In the genomic region with DNA sequence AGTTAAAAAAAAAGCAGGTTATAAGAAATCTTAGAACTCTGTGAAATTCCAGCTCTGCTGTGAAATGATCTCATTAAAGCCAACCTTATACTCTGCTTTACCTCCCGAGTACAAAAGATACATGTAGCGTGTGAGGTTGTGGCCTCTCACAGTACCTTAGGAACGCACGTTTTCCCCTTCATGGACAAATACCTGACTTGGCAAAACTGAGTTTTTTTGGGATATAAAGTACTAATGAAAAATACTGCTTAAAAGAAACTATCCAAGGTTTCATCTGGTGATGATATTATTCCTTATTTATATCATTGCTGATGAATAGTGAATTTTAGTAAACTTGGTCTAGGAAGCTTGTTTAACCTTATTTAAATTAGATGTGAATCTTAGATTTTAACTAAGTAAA, we compare ENCODE assay signal across 1 cellular context.
TF ChIP-seq lines count a peak whose summit lies in the region.

No MANE protein-coding gene starts in this region.

TF ChIP-seq in HepG2, 621 proteins besides CTCF, POLR2A, EP300 and RAD21 (continued from another document):
- TF ChIP-seq ZBTB40 (IDR thresholded peaks at IDR 0.05), result no peak
- TF ChIP-seq ZBTB40 (CRISPR knock-in tag; IDR thresholded peaks at IDR 0.05), result no peak
- TF ChIP-seq ZNF790 (CRISPR knock-in tag; IDR thresholded peaks at IDR 0.05; ENCODE audit: borderline replicate concordance), result no peak
- no peak for TF ChIP-seq ZNF550 (CRISPR knock-in tag; IDR thresholded peaks at IDR 0.05; ENCODE audit: borderline replicate concordance)
- no peak for TF ChIP-seq ZFP41 (CRISPR knock-in tag; IDR thresholded peaks at IDR 0.05; ENCODE audit: borderline replicate concordance)
- no peak for TF ChIP-seq CHD4 (IDR thresholded peaks at IDR 0.05; ENCODE audit: borderline replicate concordance, low read length)
TF ChIP-seq in HepG2: peak in this region for 2.
